18 cellular contexts compared by ENCODE assay signal in genomic region chr9:88659126-88659525, GRCh38.
DNase-seq lines count a peak whose midpoint lies in the region; ATAC-seq and TF ChIP-seq lines count a peak whose summit lies in the region.
"Had no signal": no experiment of that assay in that cellular context is flagged by ENCODE, and none has a peak within 500 bp of the region (broad histone marks: within the 10 kb centered on the region; RNA-seq: fewer than 3 reads in every experiment).

No MANE protein-coding gene starts in this region.

- DNase-seq in RWPE2 (ENCODE audit: low spot score) (no peak), epithelial cell of prostate (ENCODE audit: low read depth, low spot score) (peak; percentile 70), kidney glomerular epithelial cell (lab: John Stamatoyannopoulos, UW) (peak; percentile 24), SK-N-DZ (ENCODE audit: low spot score) (no peak), putamen (ENCODE audit: low spot score) (no peak)
- DNase-seq in activated T-cell treated with anti-CD3 and anti-CD28 coated beads, Interleukin-2, amount 50 U/mL, for 1 hour = no peak
- DNase-seq: Caco-2; CD8-positive, alpha-beta T cell; DMS79 treated with DMSO at 0.1 percent for 48 hours; NCI-H1436 treated with DMSO at 0.1 percent for 48 hours; NCI-H187 treated with DMSO at 0.1 percent for 48 hours; NCI-H2107; NCI-H524 treated with DMSO at 0.1 percent for 48 hours; NCI-H774; SJCRH30 had no signal

- ATAC-seq in RWPE2 (ENCODE audit: low read depth) (0 out of 3 replicates have a peak, but pooled peaks have one; percentile 40), GM19397 (IDR thresholded peaks at IDR 0.05; ENCODE audit: unreplicated experiment) (no peak)
- ATAC-seq: CD8-positive, alpha-beta T cell; HCT116 had no signal

- peaks cover 10% of the 10 kb centered on the region for H3K4me1 ChIP-seq in RWPE2 (ENCODE audit: insufficient read depth, poor library complexity, severe bottlenecking)
- H3K4me1 ChIP-seq: Caco-2, SJCRH30 had no signal

- no peak overlapping the region for H3K4me3 ChIP-seq in RWPE2 (ENCODE audit: severe bottlenecking)
- H3K4me3 ChIP-seq: SJCRH30 had no signal

- TF ChIP-seq CTCF in RWPE2 (IDR thresholded peaks at IDR 0.05; ENCODE audit: poor library complexity, severe bottlenecking) = no peak

- no peaks in the 10 kb centered on the region for H3K27me3 ChIP-seq in RWPE2 (ENCODE audit: insufficient read depth, poor library complexity, severe bottlenecking)

- H3K9me3 ChIP-seq in RWPE2 (ENCODE audit: severe bottlenecking) = no peaks in the 10 kb centered on the region
- H3K9me3 ChIP-seq: Caco-2, SJCRH30 had no signal

- no peak overlapping the region for H3K27ac ChIP-seq in RWPE2 (ENCODE audit: poor library complexity, severe bottlenecking)
- H3K27ac ChIP-seq in epithelial cell of prostate = no peak overlapping the region
- H3K27ac ChIP-seq: C4-2B, SJCRH30 had no signal

- no peaks in the 10 kb centered on the region; the same call in 1 of the 2 replicates for H3K36me3 ChIP-seq in RWPE2 (ENCODE audit: low read depth)
- H3K36me3 ChIP-seq: SJCRH30 had no signal

Comparison
In these comparisons a context has a peak if more than half of its experiments do, and no peak if none do; other contexts are left out.
1. DNase-seq: peak in epithelial cell of prostate (single experiment) and kidney glomerular epithelial cell (single experiment); none in RWPE2 (single experiment), SK-N-DZ (single experiment), putamen (single experiment) and activated T-cell treated with anti-CD3 and anti-CD28 coated beads, Interleukin-2, amount 50 U/mL, for 1 hour (single experiment).